Comparison of ENCODE assay signal across 8 cellular contexts in genomic region chr1:42766723-42767509, GRCh38. TPM values are rescaled to one million over a fixed set of nuclear protein-coding genes. Genes with fewer than 3 reads are reported as not detected.
A peak's percentile ranks its signal among the peaks of the same experiment; 100 is the strongest.
DNase-seq lines count a peak whose midpoint lies in the region; ATAC-seq and TF ChIP-seq lines count a peak whose summit lies in the region.

C1orf50 (plus strand) TSS chr1:42767249; CDS start chr1:42767312, 63 bp downstream.
P3H1 (minus strand) TSS chr1:42767028; CDS start chr1:42766971, 57 bp downstream.

- TF ChIP-seq EP300 in upper lobe of left lung (IDR thresholded peaks at IDR 0.05) = no peak

- in situ Hi-C loops in GM13977 (cut with MboI; ENCODE audit: low pct_unique_long_range_greater_than_20kb, low sequenced_read_pairs, unreplicated experiment) = loop anchor here (25.0 kb wide), 1 partner anchor 295 kb away; no protein-coding TSS in a partner anchor

- H3K27ac ChIP-seq in heart right ventricle (peak within 1 kb of the TSS; percentile 67 to 98 (median 94)), upper lobe of left lung (peak within 1 kb of the TSS; percentile 87 to 95 (median 92))

- ATAC-seq in HG02870 (IDR thresholded peaks at IDR 0.05; ENCODE audit: unreplicated experiment) = peak; percentile 84
- peak; percentile 92 to 96 (median 92) for ATAC-seq in T-cell (replicated peaks in 1 of 4)
- peak; percentile 96 to 99 (median 98) for ATAC-seq in heart right ventricle
- ATAC-seq in upper lobe of left lung (ENCODE audit: low FRiP score in 2 of 2) = peak; percentile 97 to 100

- TF ChIP-seq POLR2A in upper lobe of left lung (IDR thresholded peaks at IDR 0.05) = peak in 3 of 4 donors; percentile 90 to 99 (median 92)

- H3K9me3 ChIP-seq in heart right ventricle (no peaks in the 10 kb centered on the region), upper lobe of left lung (no peaks in the 10 kb centered on the region)

- no peaks in the 10 kb centered on the region for H3K27me3 Mint-ChIP-seq in T-cell

- no peak for TF ChIP-seq CTCF in GM13977 (IDR thresholded peaks at IDR 0.05; ENCODE audit: extremely low read depth, insufficient read depth, missing control alignments)
- peak in 1 of 9 donors; percentile 11 for TF ChIP-seq CTCF in heart right ventricle (IDR thresholded peaks at IDR 0.05)
- peak in 1 of 6 experiments; percentile 22 for TF ChIP-seq CTCF in upper lobe of left lung (IDR thresholded peaks at IDR 0.05)

- peaks cover 34 to 45% (median 36%) of the 10 kb centered on the region in 3 donors for H3K4me1 Mint-ChIP-seq in T-cell

- peak; percentile 98 for DNase-seq in GM13977 (ENCODE audit: low spot score)
- DNase-seq in NCI-H146 (lab: John Stamatoyannopoulos, UW) = peak; percentile 98
- DNase-seq in T-cell = peak; percentile 99 to 100 (median 100)
- peak; percentile 98 for DNase-seq in amniotic epithelial cell (ENCODE audit: low read depth)
- DNase-seq in heart right ventricle = peak; percentile 100
- DNase-seq in posterior cingulate gyrus = peak; percentile 99 to 100 (median 100)
- DNase-seq in upper lobe of left lung = peak; percentile 100

- 0 to 1% methylated on average over 70 to 84 of the region's 84 CpGs for WGBS in heart right ventricle, 2 donors
- WGBS in upper lobe of left lung, 2 donors = 0% methylated on average over 1 to 33 of the region's 84 CpGs

- H3K9me3 Mint-ChIP-seq in T-cell = no peaks in the 10 kb centered on the region

- CTCF ChIA-PET in T-cell (lab: Charles Lee) = interaction anchor here (0.6 to 2.3 kb wide), 16 partner anchors 8 to 433 kb away, joined by 3 to 16 read pairs (median 4); partner anchors contain the start of genes ERMAP (in 1 of the 2), SVBP (in 1 of the 2), YBX1 (in 1 of the 2) and ZNF691 (in 1 of the 2)

- H3K4me3 Mint-ChIP-seq in T-cell = no peak within 1 kb of the TSS

- H3K4me1 ChIP-seq in heart right ventricle (peaks cover 7 to 52% (median 36%) of the 10 kb centered on the region in 9 donors), upper lobe of left lung (peaks cover 20 to 56% (median 32%) of the 10 kb centered on the region in 4 donors)

- peak within 1 kb of the TSS; percentile 92 for H3K27ac Mint-ChIP-seq in T-cell

- H3K4me3 ChIP-seq in heart right ventricle = peak within 1 kb of the TSS; percentile 73 to 99 (median 93)
- peak within 1 kb of the TSS; percentile 80 to 99 (median 94) for H3K4me3 ChIP-seq in upper lobe of left lung

- intact Hi-C loops in heart right ventricle (cut with DNase I) (loop anchor here in 3 of 10 donors (1.0 to 10.0 kb wide), 4 partner anchors 50 to 158 kb away; partner anchors contain the start of genes ERMAP (in 2 of the 3), SVBP (in 2 of the 3) and ZNF691 (in 2 of the 3)), posterior cingulate gyrus (cut with DNase I) (loop anchor here (1.0 to 5.0 kb wide), 4 partner anchors 50 to 190 kb away; partner anchors contain the start of genes ERMAP, PPIH, SLC2A1 and SVBP)

- POLR2A ChIA-PET in T-cell (lab: Charles Lee) = interaction anchor here (0.5 to 1.7 kb wide), 16 partner anchors 12 to 594 kb away, joined by 3 to 9 read pairs (median 3); partner anchors contain the start of genes ZNF691 (in 2 of the 2), ERMAP (in 1 of the 2), SVBP (in 1 of the 2) and YBX1 (in 1 of the 2)

- peaks cover 10% of the 10 kb centered on the region for H3K36me3 Mint-ChIP-seq in T-cell

- H3K27me3 ChIP-seq in heart right ventricle (no peaks in the 10 kb centered on the region), upper lobe of left lung (no peaks in the 10 kb centered on the region)

- peaks cover 0 to 20% (median 5%) of the 10 kb centered on the region in 9 donors for H3K36me3 ChIP-seq in heart right ventricle
- peaks cover 0 to 5% (median 0%) of the 10 kb centered on the region in 4 donors for H3K36me3 ChIP-seq in upper lobe of left lung

RNA-seq across cellular contexts. Expression of gene C1orf50, which starts in this region (rescaled TPM):
- total RNA-seq in T-cell = 10 to 100 TPM; 12.4 to 15.3 (median 13.9) TPM
- total RNA-seq in heart right ventricle = 10 to 100 TPM in 2 of 10 donors, 1 to 10 TPM in 8; 4.9 to 10.7 (median 8.5) TPM
- 1 to 10 TPM; 4.7 to 5.8 TPM for polyA plus RNA-seq in heart right ventricle
- 1 to 10 TPM in 5 of 6 donors, under 1 TPM in 1; 0.55 to 7.4 (median 2.5) TPM for total RNA-seq in upper lobe of left lung

RNA-seq across cellular contexts. Expression of gene P3H1, which starts in this region (rescaled TPM):
- 10 to 100 TPM; 23.5 to 62.9 (median 58.3) TPM for total RNA-seq in T-cell
- total RNA-seq in heart right ventricle = 10 to 100 TPM in 4 of 10 donors, 1 to 10 TPM in 6; 5.0 to 18.3 (median 7.6) TPM
- 10 to 100 TPM; 24.2 to 31.4 TPM for polyA plus RNA-seq in heart right ventricle
- 10 to 100 TPM; 21.0 to 58.7 (median 35.3) TPM for total RNA-seq in upper lobe of left lung

Comparison
In these comparisons a context has a peak if more than half of its experiments do, and no peak if none do; other contexts are left out.
1. Peak in every context shown above with its lines: DNase-seq, ATAC-seq, H3K4me3 ChIP-seq and H3K27ac ChIP-seq.